9 cellular contexts compared by ENCODE assay signal in the genomic region with DNA sequence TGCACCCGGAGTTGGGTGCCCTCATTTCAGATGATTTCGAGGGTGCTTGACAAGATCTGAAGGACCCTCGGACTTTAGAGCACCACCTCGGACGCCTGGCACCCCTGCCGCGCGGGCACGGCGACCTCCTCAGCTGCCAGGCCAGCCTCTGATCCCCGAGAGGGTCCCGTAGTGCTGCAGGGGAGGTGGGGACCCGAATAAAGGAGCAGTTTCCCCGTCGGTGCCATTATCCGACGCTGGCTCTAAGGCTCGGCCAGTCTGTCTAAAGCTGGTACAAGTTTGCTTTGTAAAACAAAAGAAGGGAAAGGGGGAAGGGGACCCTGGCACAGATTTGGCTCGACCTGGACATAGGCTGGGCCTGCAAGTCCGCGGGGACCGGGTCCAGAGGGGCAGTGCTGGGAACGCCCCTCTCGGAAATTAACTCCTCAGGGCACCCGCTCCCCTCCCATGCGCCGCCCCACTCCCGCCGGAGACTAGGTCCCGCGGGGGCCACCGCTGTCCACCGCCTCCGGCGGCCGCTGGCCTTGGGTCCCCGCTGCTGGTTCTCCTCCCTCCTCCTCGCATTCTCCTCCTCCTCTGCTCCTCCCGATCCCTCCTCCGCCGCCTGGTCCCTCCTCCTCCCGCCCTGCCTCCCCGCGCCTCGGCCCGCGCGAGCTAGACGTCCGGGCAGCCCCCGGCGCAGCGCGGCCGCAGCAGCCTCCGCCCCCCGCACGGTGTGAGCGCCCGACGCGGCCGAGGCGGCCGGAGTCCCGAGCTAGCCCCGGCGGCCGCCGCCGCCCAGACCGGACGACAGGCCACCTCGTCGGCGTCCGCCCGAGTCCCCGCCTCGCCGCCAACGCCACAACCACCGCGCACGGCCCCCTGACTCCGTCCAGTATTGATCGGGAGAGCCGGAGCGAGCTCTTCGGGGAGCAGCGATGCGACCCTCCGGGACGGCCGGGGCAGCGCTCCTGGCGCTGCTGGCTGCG. TPM values are rescaled to one million over a fixed set of nuclear protein-coding genes. Genes with fewer than 3 reads are reported as not detected.
DNase-seq lines count a peak whose midpoint lies in the region; ATAC-seq, FAIRE-seq and TF ChIP-seq lines count a peak whose summit lies in the region.
"Had no signal": no experiment of that assay in that cellular context is flagged by ENCODE, and none has a peak within 500 bp of the region (broad histone marks: within the 10 kb centered on the region; RNA-seq: fewer than 3 reads in every experiment).

EGFR (plus strand) TSS at position 657 of the 968 bp plus-strand sequence; CDS start at position 918, 261 bp downstream.

- SMC1A ChIA-PET in GM12878 (lab: Charles Lee; ENCODE audit: uncharacterized antibody, unreplicated experiment), result interaction anchor here (1.4 kb wide), 1 partner anchor 46 kb away, joined by 3 read pairs; no protein-coding TSS in a partner anchor

- H3K4me1 ChIP-seq in GM12878 (ENCODE audit: control insufficient read depth, insufficient read depth, low read length), result no peaks in the 10 kb centered on the region
- H3K4me1 ChIP-seq in psoas muscle, result peaks cover 23% of the 10 kb centered on the region

- peaks cover 37% of the 10 kb centered on the region for H3K4me1 Mint-ChIP-seq in Calu3 (ENCODE audit: low read depth, unreplicated experiment)
- H3K4me1 Mint-ChIP-seq: IgD-negative memory B cell had no signal

- H3K27ac ChIP-seq in GM12878 (ENCODE audit: control insufficient read depth, insufficient read depth), result no peak within 1 kb of the TSS
- H3K27ac ChIP-seq in psoas muscle, result peak within 1 kb of the TSS; percentile 87

- BruUV-seq in Calu3 (replicated peaks; lab: Mats Ljungman, UMichigan), result no TSS peak
- BruUV-seq in GM12878 (replicated peaks; lab: Mats Ljungman, UMichigan), result no TSS peak

- H3K27ac Mint-ChIP-seq in Calu3 (ENCODE audit: unreplicated experiment), result peak within 1 kb of the TSS; percentile 84

- no peak for TF ChIP-seq EP300 in GM12878 (IDR thresholded peaks at IDR 0.05; ENCODE audit: borderline replicate concordance in 1 of 2, control insufficient read depth in 1 of 2, low read depth in 2 of 2, low read length in 2 of 2)

- H3K9ac ChIP-seq in GM12878 (ENCODE audit: control insufficient read depth, insufficient read depth, low read length), result no peak within 1 kb of the TSS

- in situ Hi-C loops in GM12878 (cut with MboI), result no loop called here

- no peak for TF ChIP-seq RAD21 in GM12878 (IDR thresholded peaks at IDR 0.05; ENCODE audit: insufficient read depth, low read depth, low read length)

- H3K36me3 ChIP-seq in GM12878 (ENCODE audit: control insufficient read depth in 2 of 2, insufficient read depth in 2 of 2, low read length in 1 of 2), result no peaks in the 10 kb centered on the region
- no peaks in the 10 kb centered on the region for H3K36me3 ChIP-seq in psoas muscle (ENCODE audit: insufficient read depth in 1 of 2, low read depth in 1 of 2)

- H3K9me3 ChIP-seq in GM12878 (replicated peaks; ENCODE audit: control insufficient read depth, insufficient read depth, low read length) (no peaks in the 10 kb centered on the region), psoas muscle (no peaks in the 10 kb centered on the region)

- TF ChIP-seq CTCF in Calu3 (IDR thresholded peaks at IDR 0.05; ENCODE audit: unreplicated experiment), result no peak
- TF ChIP-seq CTCF in GM12878 (IDR thresholded peaks at IDR 0.05 in 2 of 3, conservative IDR thresholded peaks at IDR 0.05 in 1 of 3; ENCODE audit: control insufficient read depth in 2 of 3, extremely low read depth in 1 of 3, insufficient read depth in 1 of 3, low read depth in 3 of 3, low read length in 3 of 3), result no peak
- no peak for TF ChIP-seq CTCF in psoas muscle (IDR thresholded peaks at IDR 0.05)

- peaks cover 1 to 17% of the 10 kb centered on the region in 2 experiments for H3K27me3 ChIP-seq in GM12878 (replicated peaks in 1 of 2; ENCODE audit: control insufficient read depth in 2 of 2, insufficient read depth in 2 of 2, low read length in 1 of 2)
- H3K27me3 ChIP-seq in psoas muscle (ENCODE audit: insufficient read depth in 3 of 3, low read length in 2 of 3), result no peaks in the 10 kb centered on the region

- FAIRE-seq in GM12878 (lab: Jason Lieb, UNC), result no peak

- H3K79me2 ChIP-seq in GM12878 (ENCODE audit: control insufficient read depth, insufficient read depth, low read length), result no peaks in the 10 kb centered on the region

- H3K36me3 Mint-ChIP-seq in Calu3 (ENCODE audit: insufficient read depth, unreplicated experiment), result peaks cover 53% of the 10 kb centered on the region
- H3K36me3 Mint-ChIP-seq: IgD-negative memory B cell had no signal

- peak within 1 kb of the TSS; percentile 84 for H3K4me3 Mint-ChIP-seq in Calu3 (ENCODE audit: low read depth, unreplicated experiment)

- POLR2A ChIA-PET in GM12878 (lab: Charles Lee), result no interaction called here

- H3K9me3 Mint-ChIP-seq in Calu3 (ENCODE audit: low read depth, unreplicated experiment), result no peaks in the 10 kb centered on the region

- H2AFZ ChIP-seq in GM12878 (ENCODE audit: control insufficient read depth, low read depth, low read length), result no peak within 1 kb of the TSS

- WGBS in GM12878 (ENCODE audit: insufficient coverage, insufficient replicate concordance, low lambda C conversion rate, missing lambda C conversion rate), result 29% methylated on average over 45 of the region's 98 CpGs
- 3 to 7% (median 4%) methylated on average over 84 to 98 of the region's 98 CpGs for WGBS in psoas muscle, 3 donors

- RAD21 ChIA-PET in GM12878 (lab: Charles Lee; ENCODE audit: unreplicated experiment), result no interaction called here

- ATAC-seq in GM12878, result no peak
- peak; percentile 62 to 77 (median 72) for ATAC-seq in psoas muscle
- no peak for ATAC-seq in GM21526 (IDR thresholded peaks at IDR 0.05; ENCODE audit: low FRiP score, unreplicated experiment)
- no peak for ATAC-seq in GM18873 (IDR thresholded peaks at IDR 0.05; ENCODE audit: low FRiP score, unreplicated experiment)

- H3K27me3 Mint-ChIP-seq in Calu3 (ENCODE audit: unreplicated experiment), result no peaks in the 10 kb centered on the region

- intact Hi-C loops in Calu3 (cut with micrococcal nuclease; ENCODE audit: unreplicated experiment), result loop anchor here (2.0 kb wide), 1 partner anchor 244 kb away; no protein-coding TSS in a partner anchor
- intact Hi-C loops in GM12878 (cut with micrococcal nuclease; ENCODE audit: unreplicated experiment), result no loop called here
- intact Hi-C loops in psoas muscle (cut with DNase I), result loop anchor here (10.0 kb wide), 3 partner anchors 234 to 244 kb away; no protein-coding TSS in a partner anchor

- no peak within 1 kb of the TSS for H3K4me2 ChIP-seq in GM12878 (ENCODE audit: control insufficient read depth, insufficient read depth)

- CTCF ChIA-PET in Calu3 (lab: Charles Lee), result interaction anchor here (0.5 to 2.7 kb wide), 3 partner anchors 12 to 141 kb away, joined by 4 to 13 read pairs (median 4); no protein-coding TSS in a partner anchor
- CTCF ChIA-PET in GM12878 (lab: Yijun Ruan, JAX), result no interaction called here

- H4K20me1 ChIP-seq in GM12878 (ENCODE audit: control insufficient read depth, insufficient read depth), result no peaks in the 10 kb centered on the region; the same call in 1 of the 2 replicates

- no peak for TF ChIP-seq POLR2A in GM12878 (IDR thresholded peaks at IDR 0.05; ENCODE audit: low read depth, low read length)

- H3K4me3 ChIP-seq in GM12878 (no peak within 1 kb of the TSS), psoas muscle (peak within 1 kb of the TSS; percentile 90)

- DNase-seq in Calu3 (peak; percentile 90), HuH-7 (ENCODE audit: low spot score) (peak; percentile 93), GM12878 (ENCODE audit: low read depth, low spot score) (no peak), hippocampal formation (lab: John Stamatoyannopoulos, UW) (peak; percentile 21 to 41), psoas muscle (peak; percentile 80 to 92), NCI-H2081 (lab: John Stamatoyannopoulos, UW) (no peak)

TF ChIP-seq in GM12878, 131 proteins besides CTCF, POLR2A, EP300 and RAD21 (continues in another document):
- TF ChIP-seq SREBF1 (IDR thresholded peaks at IDR 0.05; ENCODE audit: low read length), result no peak
- TF ChIP-seq SUZ12 (IDR thresholded peaks at IDR 0.05; ENCODE audit: unreplicated experiment), result peak; percentile 30
- TF ChIP-seq, protein P1, sequence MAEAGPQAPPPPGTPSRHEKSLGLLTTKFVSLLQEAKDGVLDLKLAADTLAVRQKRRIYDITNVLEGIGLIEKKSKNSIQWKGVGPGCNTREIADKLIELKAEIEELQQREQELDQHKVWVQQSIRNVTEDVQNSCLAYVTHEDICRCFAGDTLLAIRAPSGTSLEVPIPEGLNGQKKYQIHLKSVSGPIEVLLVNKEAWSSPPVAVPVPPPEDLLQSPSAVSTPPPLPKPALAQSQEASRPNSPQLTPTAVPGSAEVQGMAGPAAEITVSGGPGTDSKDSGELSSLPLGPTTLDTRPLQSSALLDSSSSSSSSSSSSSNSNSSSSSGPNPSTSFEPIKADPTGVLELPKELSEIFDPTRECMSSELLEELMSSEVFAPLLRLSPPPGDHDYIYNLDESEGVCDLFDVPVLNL (IDR thresholded peaks at IDR 0.05; ENCODE audit: low read depth, low read length), result no peak
- no peak for TF ChIP-seq SPI1 (IDR thresholded peaks at IDR 0.05; ENCODE audit: borderline replicate concordance, insufficient read depth, low read depth, low read length)
- no peak for TF ChIP-seq YY1 (IDR thresholded peaks at IDR 0.05; ENCODE audit: low read depth, low read length)
- no peak for TF ChIP-seq ZBED1 (IDR thresholded peaks at IDR 0.05; ENCODE audit: borderline replicate concordance)

RNA-seq across cellular contexts. Expression of gene EGFR, which starts in this region (rescaled TPM):
- total RNA-seq in Calu3 (2022) (85.3 and 87.4 TPM in 2 replicates), GM12878 (2014; rRNA removed) (not detected in 2 replicates), GM12878 (2014; rRNA removed; fragmentation: Illumina TruSeq; extraction: Trizol) (not detected in 2 replicates), GM12878 (2021) (0.16 and 0.31 TPM in 2 replicates), psoas muscle (10 to 100 TPM; 14.1 to 39.7 (median 22.1) TPM)
- total RNA-seq in GM12878 (2013; cell fraction: nucleolus; rRNA removed), result 0.04 TPM in 1 of 2 replicates, not detected in the other
- polyA plus RNA-seq in GM12878 (2011; ENCODE audit: low read depth), result not detected
- polyA plus RNA-seq in GM12878 (2011; rRNA removed) (0.01 TPM in 1 of 2 replicates, not detected in the other), GM12878 (2014; fragmentation: Illumina TruSeq; extraction: Trizol) (not detected in 2 replicates), GM12878 (2014; fragmentation: Nextera tagmentation; extraction: Ambion mirVana) (not detected), GM12878 (2014; rRNA removed) (not detected in 2 replicates), GM12878 (2016; fragmentation: Nextera tagmentation; extraction: Ambion mirVana) (not detected), psoas muscle (10 to 100 TPM in 1 of 3 donors, 1 to 10 TPM in 2; 3.6 to 10.9 (median 5.5) TPM)
- 0.01 TPM in 1 of 2 replicates, not detected in the other for polyA plus RNA-seq in GM12878 (2011; cell fraction: cytosol; rRNA removed)
- 0.01 TPM in 1 of 2 replicates, not detected in the other for polyA plus RNA-seq in GM12878 (2011; cell fraction: nucleus; rRNA removed)
- polyA plus RNA-seq in GM12878 (2012), result not detected in 2 replicates
- not detected in 2 replicates for polyA minus RNA-seq in GM12878 (2011; rRNA and poly(A)+ RNA removed)
- polyA minus RNA-seq in GM12878 (2011; cell fraction: cytosol; rRNA and poly(A)+ RNA removed), result 0.13 and 0.83 TPM in 2 replicates
- polyA minus RNA-seq in GM12878 (2011; cell fraction: nucleus; rRNA and poly(A)+ RNA removed), result 0.12 and 0.38 TPM in 2 replicates
- polyA plus RNA-seq: IgD-negative memory B cell had no signal

Comparison
In these comparisons a context has a peak if more than half of its experiments do, and no peak if none do; other contexts are left out.
1. RNA of gene EGFR (total RNA-seq): 85.3 to 87.4 TPM in Calu3 and 14.1 to 39.7 TPM in psoas muscle; 0.04 to 0.31 TPM in GM12878; every median in the first group is over 10 times any median in the second.
2. RNA of gene EGFR (polyA plus RNA-seq): 3.6 to 10.9 TPM in psoas muscle; 0.01 TPM in GM12878; every median in the first group is over 4 times any median in the second.
3. DNase-seq: peak in Calu3 (single experiment), HuH-7 (single experiment), hippocampal formation (2 of 2) and psoas muscle (2 of 2); none in GM12878 (single experiment) and NCI-H2081 (0 of 2).
4. ATAC-seq: peak in psoas muscle (4 of 4); none in GM12878 (single experiment), GM21526 (single experiment) and GM18873 (single experiment).